11 cellular contexts compared by ENCODE assay signal in the genomic region with DNA sequence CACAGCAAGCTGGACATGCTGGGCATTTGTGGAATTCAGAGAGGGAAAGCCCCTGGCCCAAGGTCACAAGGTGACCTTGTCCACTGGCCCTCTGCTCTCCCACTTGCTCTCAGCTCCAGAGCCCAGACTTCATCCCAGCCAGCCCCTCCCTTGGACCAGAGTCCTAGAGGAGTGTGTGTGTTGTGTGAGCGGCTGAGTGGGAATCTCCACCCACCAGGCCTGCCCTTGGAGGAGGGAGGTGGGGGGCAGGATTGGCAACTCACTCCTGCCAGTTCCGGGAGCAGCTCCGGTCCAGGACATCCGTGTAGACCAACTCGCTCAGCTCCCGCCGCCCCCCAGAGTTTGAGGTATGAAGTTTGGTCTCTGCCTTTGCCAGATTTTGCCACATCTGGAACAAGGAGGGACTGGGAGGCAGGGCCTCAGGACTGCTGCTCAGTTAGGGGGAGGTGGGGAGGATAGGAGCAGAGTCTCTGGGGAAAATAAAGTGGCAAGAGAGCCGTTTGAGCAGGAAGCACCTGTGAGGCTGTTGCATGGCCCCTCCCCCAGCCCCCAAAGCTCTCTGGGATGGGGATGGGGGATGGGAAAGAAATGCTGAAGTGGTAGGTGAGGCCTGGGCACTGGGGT. TPM values are rescaled to one million over a fixed set of nuclear protein-coding genes. Genes with fewer than 3 reads are reported as not detected.
DNase-seq lines count a peak whose midpoint lies in the region; ATAC-seq, FAIRE-seq and TF ChIP-seq lines count a peak whose summit lies in the region.
"Had no signal": no experiment of that assay in that cellular context is flagged by ENCODE, and none has a peak within 500 bp of the region (broad histone marks: within the 10 kb centered on the region; RNA-seq: fewer than 3 reads in every experiment).

No MANE protein-coding gene starts in this region.

- intact Hi-C loops in GM12878 (cut with micrococcal nuclease; ENCODE audit: unreplicated experiment), result loop anchor here (5.0 kb wide), 1 partner anchor 191 kb away; the partner anchor contains the start of gene SIL1
- intact Hi-C loops in dorsolateral prefrontal cortex (cut with DNase I), result no loop called here

- SMC1A ChIA-PET in GM12878 (lab: Charles Lee; ENCODE audit: uncharacterized antibody, unreplicated experiment), result interaction anchor here (0.8 to 3.9 kb wide), 9 partner anchors 14 to 137 kb away, joined by 3 to 19 read pairs (median 3); partner anchors contain the start of genes PAIP2 and SPATA24

- peaks cover 3% of the 10 kb centered on the region for H3K4me1 Mint-ChIP-seq in glutamatergic neuron (ENCODE audit: low read depth, unreplicated experiment)

- peak; percentile 41 to 74; a peak in 2 of 4 replicates for TF ChIP-seq EP300 in GM12878 (IDR thresholded peaks at IDR 0.05; ENCODE audit: borderline replicate concordance in 1 of 2, control insufficient read depth in 1 of 2, low read depth in 2 of 2, low read length in 2 of 2)

- H3K36me3 ChIP-seq in GM12878 (ENCODE audit: control insufficient read depth in 2 of 2, insufficient read depth in 2 of 2, low read length in 1 of 2) (no peaks in the 10 kb centered on the region; a peak in 2 of 4 replicates), mucosa of stomach (ENCODE audit: control insufficient read depth, insufficient read depth, low read length) (no peaks in the 10 kb centered on the region)
- H3K36me3 ChIP-seq: suprapubic skin had no signal

- no peak for FAIRE-seq in GM12878 (lab: Jason Lieb, UNC)
- FAIRE-seq: astrocyte had no signal

- TF ChIP-seq POLR2A in GM12878 (IDR thresholded peaks at IDR 0.05; ENCODE audit: low read depth, low read length), result no peak

- H3K4me2 ChIP-seq in GM12878 (ENCODE audit: control insufficient read depth, insufficient read depth), result peak overlapping the region; percentile 73

- H3K9ac ChIP-seq in GM12878 (ENCODE audit: control insufficient read depth, insufficient read depth, low read length) (peak overlapping the region; percentile 97), mucosa of stomach (ENCODE audit: low read length) (peak overlapping the region; percentile 68)

- peak overlapping the region; percentile 87 for H3K4me3 ChIP-seq in GM12878
- no peak overlapping the region for H3K4me3 ChIP-seq in mucosa of stomach (ENCODE audit: low read length)
- no peak overlapping the region for H3K4me3 ChIP-seq in dorsolateral prefrontal cortex
- H3K4me3 ChIP-seq: suprapubic skin had no signal

- no peaks in the 10 kb centered on the region for H3K36me3 Mint-ChIP-seq in glutamatergic neuron (ENCODE audit: unreplicated experiment)

- H4K20me1 ChIP-seq in GM12878 (ENCODE audit: control insufficient read depth, insufficient read depth), result no peaks in the 10 kb centered on the region

- H3K4me1 ChIP-seq in GM12878 (ENCODE audit: control insufficient read depth, insufficient read depth, low read length) (peaks cover 56% of the 10 kb centered on the region), mucosa of stomach (ENCODE audit: control insufficient read depth, insufficient read depth, low read length) (peaks cover 65% of the 10 kb centered on the region)

- BruUV-seq in GM12878 (replicated peaks; lab: Mats Ljungman, UMichigan), result no TSS peak

- TF ChIP-seq CTCF in GM12878 (IDR thresholded peaks at IDR 0.05 in 2 of 3, conservative IDR thresholded peaks at IDR 0.05 in 1 of 3; ENCODE audit: control insufficient read depth in 2 of 3, extremely low read depth in 1 of 3, insufficient read depth in 1 of 3, low read depth in 3 of 3, low read length in 3 of 3) (no peak), glutamatergic neuron (IDR thresholded peaks at IDR 0.05; ENCODE audit: partially characterized antibody, unreplicated experiment) (no peak), dorsolateral prefrontal cortex (IDR thresholded peaks at IDR 0.05 in 54 of 56, conservative IDR thresholded peaks at IDR 0.05 in 2 of 56; ENCODE audit: low read depth in 1 of 56, partially characterized antibody in 56 of 56) (no peak)

- in situ Hi-C loops in GM12878 (cut with MboI), result no loop called here

- no peak for TF ChIP-seq RAD21 in GM12878 (IDR thresholded peaks at IDR 0.05; ENCODE audit: insufficient read depth, low read depth, low read length)

- RAD21 ChIA-PET in GM12878 (lab: Charles Lee; ENCODE audit: unreplicated experiment), result interaction anchor here (0.6 to 5.8 kb wide), 11 partner anchors 11 to 140 kb away, joined by 3 to 42 read pairs (median 3); partner anchors contain the start of genes MATR3 and PAIP2

- POLR2A ChIA-PET in GM12878 (lab: Charles Lee), result interaction anchor here (0.6 to 6.8 kb wide), 13 partner anchors 11 to 260 kb away, joined by 3 to 74 read pairs (median 4); partner anchors contain the start of genes CXXC5, MATR3, PAIP2 and SPATA24

- CTCF ChIA-PET in GM12878 (lab: Yijun Ruan, JAX), result interaction anchor here (1.0 to 3.2 kb wide), 10 partner anchors 11 to 809 kb away, joined by 3 to 15 read pairs (median 4); partner anchors contain the start of gene PAIP2

- H3K27me3 ChIP-seq in GM12878 (replicated peaks in 1 of 2; ENCODE audit: control insufficient read depth in 2 of 2, insufficient read depth in 2 of 2, low read length in 1 of 2), result no peaks in the 10 kb centered on the region
- no peaks in the 10 kb centered on the region for H3K27me3 ChIP-seq in mucosa of stomach (ENCODE audit: control insufficient read depth, insufficient read depth, low read length)
- peaks cover 0 to 16% (median 6%) of the 10 kb centered on the region in 45 donors for H3K27me3 ChIP-seq in dorsolateral prefrontal cortex

- no peaks in the 10 kb centered on the region for H3K9me3 Mint-ChIP-seq in glutamatergic neuron (ENCODE audit: unreplicated experiment)

- H3K79me2 ChIP-seq in GM12878 (ENCODE audit: control insufficient read depth, insufficient read depth, low read length), result peaks cover 64% of the 10 kb centered on the region

- peak overlapping the region; percentile 90 for H3K27ac ChIP-seq in GM12878 (ENCODE audit: control insufficient read depth, insufficient read depth)
- no peak overlapping the region for H3K27ac ChIP-seq in dorsolateral prefrontal cortex
- H3K27ac ChIP-seq: suprapubic skin had no signal

- H2AFZ ChIP-seq in GM12878 (ENCODE audit: control insufficient read depth, low read depth, low read length), result peak overlapping the region; percentile 35; the same call in 1 of the 2 replicates

- peaks cover 18% of the 10 kb centered on the region for H3K27me3 Mint-ChIP-seq in glutamatergic neuron (ENCODE audit: unreplicated experiment)

- no peaks in the 10 kb centered on the region for H3K9me3 ChIP-seq in GM12878 (replicated peaks; ENCODE audit: control insufficient read depth, insufficient read depth, low read length)
- no peaks in the 10 kb centered on the region for H3K9me3 ChIP-seq in mucosa of stomach (ENCODE audit: control insufficient read depth, low read length)
- H3K9me3 ChIP-seq: suprapubic skin had no signal

- no peak overlapping the region for H3K4me3 Mint-ChIP-seq in glutamatergic neuron (ENCODE audit: unreplicated experiment)

- WGBS in GM12878 (ENCODE audit: insufficient coverage, insufficient replicate concordance, low lambda C conversion rate, missing lambda C conversion rate), result 25% methylated on average over 7 of the region's 8 CpGs

- DNase-seq in DMS153 treated with DMSO at 0.1 percent for 48 hours (lab: John Stamatoyannopoulos, UW; ENCODE audit: unreplicated experiment) (peak; percentile 25), HT-29 (ENCODE audit: low spot score) (peak; percentile 75), GM12878 (ENCODE audit: low read depth, low spot score) (no peak), glutamatergic neuron (no peak), dorsolateral prefrontal cortex (no peak)

- H3K27ac Mint-ChIP-seq in glutamatergic neuron (ENCODE audit: unreplicated experiment), result no peak overlapping the region

- no peak for ATAC-seq in GM12878
- ATAC-seq in GM21367 (IDR thresholded peaks at IDR 0.05; ENCODE audit: unreplicated experiment), result no peak
- ATAC-seq in GM19324 (IDR thresholded peaks at IDR 0.05; ENCODE audit: low FRiP score, unreplicated experiment), result no peak

RNA-seq across cellular contexts. Expression of gene MZB1, which starts 1.4 kb away (rescaled TPM):
- total RNA-seq in HT-29 (2014; rRNA removed; shearing (Covaris generic)), result 0.25 TPM in 1 of 2 replicates, not detected in the other
- 108 and 124 TPM in 2 replicates for total RNA-seq in GM12878 (2013; cell fraction: nucleolus; rRNA removed)
- 211 and 238 TPM in 2 replicates for total RNA-seq in GM12878 (2014; rRNA removed)
- total RNA-seq in GM12878 (2014; rRNA removed; fragmentation: Illumina TruSeq; extraction: Trizol), result 132 and 157 TPM in 2 replicates
- 200 and 218 TPM in 2 replicates for total RNA-seq in GM12878 (2021)
- 170 TPM for polyA plus RNA-seq in GM12878 (2011; ENCODE audit: low read depth)
- polyA plus RNA-seq in GM12878 (2011; rRNA removed), result 37.4 and 65.2 TPM in 2 replicates
- 96.6 and 144 TPM in 2 replicates for polyA plus RNA-seq in GM12878 (2011; cell fraction: cytosol; rRNA removed)
- polyA plus RNA-seq in GM12878 (2011; cell fraction: nucleus; rRNA removed), result 140 and 154 TPM in 2 replicates
- 253 and 361 TPM in 2 replicates for polyA plus RNA-seq in GM12878 (2012)
- polyA plus RNA-seq in GM12878 (2014; fragmentation: Illumina TruSeq; extraction: Trizol), result 44.1 and 147 TPM in 2 replicates
- polyA plus RNA-seq in GM12878 (2014; fragmentation: Nextera tagmentation; extraction: Ambion mirVana), result 10 to 100 TPM; 19.3 to 56.9 TPM
- polyA plus RNA-seq in GM12878 (2014; rRNA removed), result 291 and 321 TPM in 2 replicates
- polyA plus RNA-seq in GM12878 (2016; fragmentation: Nextera tagmentation; extraction: Ambion mirVana), result 100 to 1,000 TPM; 369 to 406 TPM
- 43.4 and 79.0 TPM in 2 replicates for polyA minus RNA-seq in GM12878 (2011; rRNA and poly(A)+ RNA removed)
- 21.8 and 23.1 TPM in 2 replicates for polyA minus RNA-seq in GM12878 (2011; cell fraction: cytosol; rRNA and poly(A)+ RNA removed)
- 58.2 and 93.9 TPM in 2 replicates for polyA minus RNA-seq in GM12878 (2011; cell fraction: nucleus; rRNA and poly(A)+ RNA removed)
- total RNA-seq in glutamatergic neuron (ENCODE audit: unreplicated experiment), result not detected
- 1 to 10 TPM in 8 of 120 experiments, under 1 TPM in 37, not detected in 75; 0.25 to 3.6 (median 0.63) TPM for total RNA-seq in dorsolateral prefrontal cortex
- total RNA-seq: astrocyte, suprapubic skin had no signal
- polyA plus RNA-seq: neural cell had no signal

RNA-seq across cellular contexts. Expression of gene SLC23A1, which starts 5.2 kb away (rescaled TPM):
- total RNA-seq in HT-29 (2014; rRNA removed; shearing (Covaris generic)), result 0.39 and 0.74 TPM in 2 replicates
- 24.3 and 24.7 TPM in 2 replicates for total RNA-seq in GM12878 (2013; cell fraction: nucleolus; rRNA removed)
- total RNA-seq in GM12878 (2014; rRNA removed) (0.98 and 1.2 TPM in 2 replicates), GM12878 (2014; rRNA removed; fragmentation: Illumina TruSeq; extraction: Trizol) (1.7 and 2.4 TPM in 2 replicates), GM12878 (2021) (4.1 and 4.7 TPM in 2 replicates), glutamatergic neuron (ENCODE audit: unreplicated experiment) (not detected), dorsolateral prefrontal cortex (1 to 10 TPM in 2 of 120 experiments, under 1 TPM in 1, not detected in 117; 0.19 to 1.4 (median 1.2) TPM)
- 1.2 TPM for polyA plus RNA-seq in GM12878 (2011; ENCODE audit: low read depth)
- polyA plus RNA-seq in GM12878 (2011; rRNA removed) (1.1 and 1.5 TPM in 2 replicates), GM12878 (2014; fragmentation: Illumina TruSeq; extraction: Trizol) (0.95 and 1.7 TPM in 2 replicates), GM12878 (2014; fragmentation: Nextera tagmentation; extraction: Ambion mirVana) (under 1 TPM; 0.35 to 0.74 TPM), GM12878 (2014; rRNA removed) (3.2 and 3.3 TPM in 2 replicates), GM12878 (2016; fragmentation: Nextera tagmentation; extraction: Ambion mirVana) (1 to 10 TPM; 1.5 to 1.6 TPM)
- 1.2 and 1.3 TPM in 2 replicates for polyA plus RNA-seq in GM12878 (2011; cell fraction: cytosol; rRNA removed)
- polyA plus RNA-seq in GM12878 (2011; cell fraction: nucleus; rRNA removed), result 18.8 and 22.0 TPM in 2 replicates
- 3.3 and 4.3 TPM in 2 replicates for polyA plus RNA-seq in GM12878 (2012)
- polyA minus RNA-seq in GM12878 (2011; rRNA and poly(A)+ RNA removed), result 5.6 and 11.2 TPM in 2 replicates
- not detected in 2 replicates for polyA minus RNA-seq in GM12878 (2011; cell fraction: cytosol; rRNA and poly(A)+ RNA removed)
- 9.8 and 16.2 TPM in 2 replicates for polyA minus RNA-seq in GM12878 (2011; cell fraction: nucleus; rRNA and poly(A)+ RNA removed)
- total RNA-seq: astrocyte had no signal
- polyA plus RNA-seq: neural cell had no signal

RNA-seq across cellular contexts. Expression of gene PROB1, which starts 6.6 kb away (rescaled TPM):
- total RNA-seq in HT-29 (2014; rRNA removed; shearing (Covaris generic)), result 1.5 and 2.0 TPM in 2 replicates
- 3.5 and 4.4 TPM in 2 replicates for total RNA-seq in GM12878 (2013; cell fraction: nucleolus; rRNA removed)
- total RNA-seq in GM12878 (2014; rRNA removed) (3.0 and 3.8 TPM in 2 replicates), GM12878 (2014; rRNA removed; fragmentation: Illumina TruSeq; extraction: Trizol) (1.7 and 2.0 TPM in 2 replicates), GM12878 (2021) (6.0 and 6.5 TPM in 2 replicates), glutamatergic neuron (ENCODE audit: unreplicated experiment) (1.3 TPM), dorsolateral prefrontal cortex (10 to 100 TPM in 1 of 120 experiments, 1 to 10 TPM in 119; 2.1 to 10.7 (median 3.4) TPM)
- 1.4 TPM for polyA plus RNA-seq in GM12878 (2011; ENCODE audit: low read depth)
- polyA plus RNA-seq in GM12878 (2011; rRNA removed) (0.59 and 1.1 TPM in 2 replicates), GM12878 (2014; fragmentation: Illumina TruSeq; extraction: Trizol) (0.78 and 1.4 TPM in 2 replicates), GM12878 (2014; fragmentation: Nextera tagmentation; extraction: Ambion mirVana) (under 1 TPM; 0.14 to 0.58 TPM), GM12878 (2014; rRNA removed) (4.7 and 5.1 TPM in 2 replicates), GM12878 (2016; fragmentation: Nextera tagmentation; extraction: Ambion mirVana) (1 to 10 TPM; 6.2 to 8.1 TPM)
- 1.3 and 2.2 TPM in 2 replicates for polyA plus RNA-seq in GM12878 (2011; cell fraction: cytosol; rRNA removed)
- polyA plus RNA-seq in GM12878 (2011; cell fraction: nucleus; rRNA removed), result 3.4 and 4.5 TPM in 2 replicates
- polyA plus RNA-seq in GM12878 (2012), result 3.8 and 5.2 TPM in 2 replicates
- polyA minus RNA-seq in GM12878 (2011; rRNA and poly(A)+ RNA removed), result 0.95 and 1.9 TPM in 2 replicates
- polyA minus RNA-seq in GM12878 (2011; cell fraction: cytosol; rRNA and poly(A)+ RNA removed), result 0.73 and 1.1 TPM in 2 replicates
- 3.4 and 6.2 TPM in 2 replicates for polyA minus RNA-seq in GM12878 (2011; cell fraction: nucleus; rRNA and poly(A)+ RNA removed)

RNA-seq across cellular contexts. Expression of gene SPATA24, which starts 15.6 kb away (rescaled TPM):
- total RNA-seq in HT-29 (2014; rRNA removed; shearing (Covaris generic)), result 3.8 and 10.4 TPM in 2 replicates
- 8.9 and 9.5 TPM in 2 replicates for total RNA-seq in GM12878 (2013; cell fraction: nucleolus; rRNA removed)
- total RNA-seq in GM12878 (2014; rRNA removed), result 5.1 and 8.1 TPM in 2 replicates
- 6.3 and 8.1 TPM in 2 replicates for total RNA-seq in GM12878 (2014; rRNA removed; fragmentation: Illumina TruSeq; extraction: Trizol)
- total RNA-seq in GM12878 (2021), result 4.1 and 5.6 TPM in 2 replicates
- polyA plus RNA-seq in GM12878 (2011; ENCODE audit: low read depth), result 8.4 TPM
- polyA plus RNA-seq in GM12878 (2011; rRNA removed), result 5.3 and 6.0 TPM in 2 replicates
- 2.9 and 3.7 TPM in 2 replicates for polyA plus RNA-seq in GM12878 (2011; cell fraction: cytosol; rRNA removed)
- 3.2 and 4.8 TPM in 2 replicates for polyA plus RNA-seq in GM12878 (2011; cell fraction: nucleus; rRNA removed)
- polyA plus RNA-seq in GM12878 (2012), result 7.6 and 8.6 TPM in 2 replicates
- 6.1 and 9.8 TPM in 2 replicates for polyA plus RNA-seq in GM12878 (2014; fragmentation: Illumina TruSeq; extraction: Trizol)
- 1 to 10 TPM; 7.6 to 8.5 TPM for polyA plus RNA-seq in GM12878 (2014; fragmentation: Nextera tagmentation; extraction: Ambion mirVana)
- polyA plus RNA-seq in GM12878 (2014; rRNA removed), result 7.1 and 7.2 TPM in 2 replicates
- 1 to 10 TPM; 7.0 to 7.4 TPM for polyA plus RNA-seq in GM12878 (2016; fragmentation: Nextera tagmentation; extraction: Ambion mirVana)
- 2.2 and 2.6 TPM in 2 replicates for polyA minus RNA-seq in GM12878 (2011; rRNA and poly(A)+ RNA removed)
- polyA minus RNA-seq in GM12878 (2011; cell fraction: cytosol; rRNA and poly(A)+ RNA removed), result not detected in 2 replicates
- 2.3 and 3.4 TPM in 2 replicates for polyA minus RNA-seq in GM12878 (2011; cell fraction: nucleus; rRNA and poly(A)+ RNA removed)
- 6.2 TPM for total RNA-seq in glutamatergic neuron (ENCODE audit: unreplicated experiment)
- total RNA-seq in dorsolateral prefrontal cortex, result 10 to 100 TPM in 6 of 120 experiments, 1 to 10 TPM in 114; 2.5 to 12.3 (median 6.3) TPM

RNA-seq across cellular contexts. Expression of gene PAIP2, which starts 46.7 kb away (rescaled TPM):
- 28.5 and 29.4 TPM in 2 replicates for total RNA-seq in HT-29 (2014; rRNA removed; shearing (Covaris generic))
- 42.6 and 50.2 TPM in 2 replicates for total RNA-seq in GM12878 (2013; cell fraction: nucleolus; rRNA removed)
- total RNA-seq in GM12878 (2014; rRNA removed), result 49.9 and 55.2 TPM in 2 replicates
- total RNA-seq in GM12878 (2014; rRNA removed; fragmentation: Illumina TruSeq; extraction: Trizol), result 57.6 and 58.4 TPM in 2 replicates
- total RNA-seq in GM12878 (2021), result 60.5 and 71.1 TPM in 2 replicates
- 70.0 TPM for polyA plus RNA-seq in GM12878 (2011; ENCODE audit: low read depth)
- 143 and 198 TPM in 2 replicates for polyA plus RNA-seq in GM12878 (2011; rRNA removed)
- 55.0 and 60.8 TPM in 2 replicates for polyA plus RNA-seq in GM12878 (2011; cell fraction: cytosol; rRNA removed)
- polyA plus RNA-seq in GM12878 (2011; cell fraction: nucleus; rRNA removed), result 32.5 and 35.7 TPM in 2 replicates
- 95.1 and 144 TPM in 2 replicates for polyA plus RNA-seq in GM12878 (2012)
- 105 and 125 TPM in 2 replicates for polyA plus RNA-seq in GM12878 (2014; fragmentation: Illumina TruSeq; extraction: Trizol)
- 100 to 1,000 TPM; 100 to 113 TPM for polyA plus RNA-seq in GM12878 (2014; fragmentation: Nextera tagmentation; extraction: Ambion mirVana)
- 51.8 and 67.3 TPM in 2 replicates for polyA plus RNA-seq in GM12878 (2014; rRNA removed)
- 100 to 1,000 TPM; 153 to 154 TPM for polyA plus RNA-seq in GM12878 (2016; fragmentation: Nextera tagmentation; extraction: Ambion mirVana)
- polyA minus RNA-seq in GM12878 (2011; rRNA and poly(A)+ RNA removed), result 35.6 and 57.1 TPM in 2 replicates
- 26.6 and 28.4 TPM in 2 replicates for polyA minus RNA-seq in GM12878 (2011; cell fraction: cytosol; rRNA and poly(A)+ RNA removed)
- 12.2 and 16.5 TPM in 2 replicates for polyA minus RNA-seq in GM12878 (2011; cell fraction: nucleus; rRNA and poly(A)+ RNA removed)
- 128 TPM for total RNA-seq in glutamatergic neuron (ENCODE audit: unreplicated experiment)
- total RNA-seq in dorsolateral prefrontal cortex, result 100 to 1,000 TPM in 117 of 120 experiments, 10 to 100 TPM in 3; 80.8 to 201 (median 156) TPM

Comparison
In these comparisons a context has a peak if more than half of its experiments do, and no peak if none do; other contexts are left out.
1. DNase-seq: peak in DMS153 treated with DMSO at 0.1 percent for 48 hours (single experiment) and HT-29 (single experiment); none in GM12878 (single experiment), glutamatergic neuron (single experiment) and dorsolateral prefrontal cortex (0 of 10).
2. RNA of gene MZB1, which starts 1.4 kb away (total RNA-seq): 108 to 238 TPM in GM12878; 0.25 to 3.6 TPM in dorsolateral prefrontal cortex, 0.25 TPM in HT-29 and not detected in glutamatergic neuron (single experiment); every median in the first group is over 10 times any median in the second.